Comparison of ENCODE assay signal across 1 cellular context in genomic region chr15:34101366-34102174, GRCh38.
TF ChIP-seq lines count a peak whose summit lies in the region.

EMC7 (minus strand) TSS chr15:34101862; CDS start chr15:34101839, 23 bp downstream.
PGBD4 (plus strand) TSS chr15:34102083; CDS start chr15:34102532, 449 bp downstream.

TF ChIP-seq in HepG2, 621 proteins besides CTCF, POLR2A, EP300 and RAD21 (continued from another document and continues in another):
- TF ChIP-seq ZFP90 (CRISPR knock-in tag; IDR thresholded peaks at IDR 0.05; ENCODE audit: borderline replicate concordance) (0 out of 2 replicates have a peak, but pooled peaks have one; percentile 70), SPEN (CRISPR knock-in tag; IDR thresholded peaks at IDR 0.05; ENCODE audit: low read depth) (peak; percentile 89), GLMP (CRISPR knock-in tag; IDR thresholded peaks at IDR 0.05; ENCODE audit: borderline replicate concordance) (no peak), SIX4 (CRISPR knock-in tag; IDR thresholded peaks at IDR 0.05) (peak; percentile 47; the same call in 1 of the 2 replicates), IRF2 (CRISPR knock-in tag; IDR thresholded peaks at IDR 0.05) (peak; percentile 95), KAT2B (IDR thresholded peaks at IDR 0.05; ENCODE audit: borderline replicate concordance, low read depth, low read length) (no peak), ZNF317 (CRISPR knock-in tag; IDR thresholded peaks at IDR 0.05) (peak; percentile 55; the same call in 1 of the 2 replicates), YEATS4 (CRISPR knock-in tag; IDR thresholded peaks at IDR 0.05; ENCODE audit: borderline replicate concordance) (peak; percentile 84), ZNF562 (CRISPR knock-in tag; IDR thresholded peaks at IDR 0.05; ENCODE audit: borderline replicate concordance) (no peak), ZNF710 (CRISPR knock-in tag; IDR thresholded peaks at IDR 0.05; ENCODE audit: borderline replicate concordance) (no peak), HDAC1 (CRISPR knock-in tag; IDR thresholded peaks at IDR 0.05) (peak; percentile 95; the same call in 1 of the 2 replicates), WIZ (CRISPR knock-in tag; IDR thresholded peaks at IDR 0.05) (no peak), MAFK (conservative IDR thresholded peaks at IDR 0.05 in 1 of 2, IDR thresholded peaks at IDR 0.05 in 1 of 2; ENCODE audit: low read length in 2 of 2) (no peak), ZBTB37 (CRISPR knock-in tag; IDR thresholded peaks at IDR 0.05) (no peak), CAMTA2 (CRISPR knock-in tag; IDR thresholded peaks at IDR 0.05; ENCODE audit: borderline replicate concordance) (0 out of 2 replicates have a peak, but pooled peaks have one; percentile 25), USF2 (IDR thresholded peaks at IDR 0.05; ENCODE audit: low read depth, low read length) (no peak), USF2 (CRISPR knock-in tag; IDR thresholded peaks at IDR 0.05; ENCODE audit: borderline replicate concordance) (no peak), ZKSCAN8 (CRISPR knock-in tag; IDR thresholded peaks at IDR 0.05; ENCODE audit: borderline replicate concordance) (0 out of 2 replicates have a peak, but pooled peaks have one; percentile 31), ZFYVE20 (CRISPR knock-in tag; IDR thresholded peaks at IDR 0.05; ENCODE audit: borderline replicate concordance, low read depth) (no peak), ZNF383 (CRISPR knock-in tag; IDR thresholded peaks at IDR 0.05; ENCODE audit: borderline replicate concordance) (no peak), NBN (conservative IDR thresholded peaks at IDR 0.05) (no peak), E2F1 (CRISPR knock-in tag; IDR thresholded peaks at IDR 0.05) (no peak), ZNF577 (CRISPR knock-in tag; IDR thresholded peaks at IDR 0.05; ENCODE audit: borderline replicate concordance, low read depth) (no peak), ZNF792 (CRISPR knock-in tag; IDR thresholded peaks at IDR 0.05) (no peak), ZNF761 (CRISPR knock-in tag; conservative IDR thresholded peaks at IDR 0.05) (peak; percentile 76; the same call in 1 of the 2 replicates), ERF (CRISPR knock-in tag; IDR thresholded peaks at IDR 0.05) (peak; percentile 52; the same call in 1 of the 2 replicates), CHD2 (IDR thresholded peaks at IDR 0.05; ENCODE audit: low read depth, low read length) (no peak), EHMT2 (IDR thresholded peaks at IDR 0.05; ENCODE audit: borderline replicate concordance, low read depth, low read length) (no peak), KMT2B (CRISPR knock-in tag; IDR thresholded peaks at IDR 0.05) (peak; percentile 97), ZNF572 (CRISPR knock-in tag; IDR thresholded peaks at IDR 0.05) (0 out of 2 replicates have a peak, but pooled peaks have one; percentile 67), ZFP91 (CRISPR knock-in tag; IDR thresholded peaks at IDR 0.05; ENCODE audit: borderline replicate concordance) (peak; percentile 83; the same call in 1 of the 2 replicates), ZNF331 (CRISPR knock-in tag; IDR thresholded peaks at IDR 0.05) (peak; percentile 11; the same call in 1 of the 2 replicates), GTF3A (CRISPR knock-in tag; conservative IDR thresholded peaks at IDR 0.05) (no peak), KLF11 (CRISPR knock-in tag; IDR thresholded peaks at IDR 0.05) (no peak; the same call in 1 of the 2 replicates), ADNP (CRISPR knock-in tag; IDR thresholded peaks at IDR 0.05) (no peak), CREM (IDR thresholded peaks at IDR 0.05) (peak; percentile 100), CREM (CRISPR knock-in tag; IDR thresholded peaks at IDR 0.05) (peak; percentile 87), SSRP1 (CRISPR knock-in tag; IDR thresholded peaks at IDR 0.05) (no peak), MNT (IDR thresholded peaks at IDR 0.05) (peak; percentile 49; the same call in 1 of the 2 replicates), ZNF329 (CRISPR knock-in tag; IDR thresholded peaks at IDR 0.05; ENCODE audit: low read depth) (no peak), FOXJ3 (CRISPR knock-in tag; IDR thresholded peaks at IDR 0.05; ENCODE audit: borderline replicate concordance) (no peak), FOSL2 (CRISPR knock-in tag; IDR thresholded peaks at IDR 0.05) (peak; percentile 36; the same call in 1 of the 2 replicates), ZNF770 (CRISPR knock-in tag; IDR thresholded peaks at IDR 0.05) (0 out of 2 replicates have a peak, but pooled peaks have one; percentile 5), SIX1 (CRISPR knock-in tag; IDR thresholded peaks at IDR 0.05; ENCODE audit: borderline replicate concordance) (no peak; the same call in 1 of the 2 replicates), ONECUT2 (CRISPR knock-in tag; IDR thresholded peaks at IDR 0.05) (no peak; the same call in 1 of the 2 replicates), TAF15 (IDR thresholded peaks at IDR 0.05; ENCODE audit: low read depth, low read length, poor library complexity, severe bottlenecking) (peak; percentile 54), ZNF143 (CRISPR knock-in tag; IDR thresholded peaks at IDR 0.05) (peak; percentile 88), ZNF34 (CRISPR knock-in tag; IDR thresholded peaks at IDR 0.05; ENCODE audit: borderline replicate concordance) (no peak), NONO (IDR thresholded peaks at IDR 0.05) (no peak), NONO (CRISPR knock-in tag; conservative IDR thresholded peaks at IDR 0.05) (peak; percentile 79), ZNF776 (CRISPR knock-in tag; IDR thresholded peaks at IDR 0.05) (no peak), KDM5A (IDR thresholded peaks at IDR 0.05; ENCODE audit: borderline replicate concordance, low read length) (peak; percentile 85; the same call in 1 of the 2 replicates), PHF21A (CRISPR knock-in tag; IDR thresholded peaks at IDR 0.05) (peak; percentile 67; the same call in 1 of the 2 replicates), ETV6 (CRISPR knock-in tag; conservative IDR thresholded peaks at IDR 0.05) (peak; percentile 82), E2F5 (CRISPR knock-in tag; conservative IDR thresholded peaks at IDR 0.05) (no peak), ZNF253 (CRISPR knock-in tag; IDR thresholded peaks at IDR 0.05; ENCODE audit: borderline replicate concordance) (0 out of 2 replicates have a peak, but pooled peaks have one; percentile 38), ZNF382 (CRISPR knock-in tag; IDR thresholded peaks at IDR 0.05; ENCODE audit: borderline replicate concordance) (no peak)
